1 cellular context compared by ENCODE assay signal in the genomic region with DNA sequence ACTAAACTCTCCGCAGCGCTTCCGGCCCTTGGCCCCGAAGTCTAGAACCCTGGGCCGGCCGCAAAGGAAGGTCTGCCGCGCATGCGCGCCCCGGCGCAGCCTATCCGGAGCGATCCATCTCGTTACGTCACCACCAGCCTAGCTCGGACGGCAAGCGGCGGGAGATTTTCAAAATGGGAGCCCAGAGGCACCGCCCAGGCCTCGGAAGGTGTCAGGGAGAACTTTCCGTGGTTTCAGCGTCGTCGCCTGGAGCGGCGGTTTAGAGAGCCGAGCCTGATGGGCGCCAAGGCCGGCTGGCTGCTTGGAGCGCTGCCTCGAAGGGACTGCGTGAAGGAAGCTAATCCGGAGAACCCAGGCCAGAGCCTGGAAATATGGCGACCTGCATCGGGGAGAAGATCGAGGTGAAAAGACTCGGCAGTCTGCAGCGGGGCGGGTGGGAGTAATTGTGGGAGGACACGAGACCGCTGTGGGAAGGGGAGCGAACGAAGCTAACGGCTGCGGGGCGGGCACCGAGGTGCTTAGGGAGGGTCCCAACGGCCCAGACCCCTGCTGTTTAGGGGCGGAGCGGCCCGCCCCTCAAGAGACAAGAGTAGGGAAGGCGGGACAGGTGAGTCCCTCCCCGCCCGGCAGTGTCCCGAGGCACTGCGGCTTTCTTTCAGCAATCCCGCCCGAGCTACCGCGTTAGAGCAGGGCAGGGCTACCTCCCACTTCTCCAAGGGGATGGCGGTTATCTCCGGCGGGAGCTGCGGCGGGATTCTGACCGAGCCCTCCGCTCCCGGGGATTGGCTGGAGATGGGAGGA.
TF ChIP-seq lines count a peak whose summit lies in the region.

TSS of gene PLK4 (plus strand) at position 130 of the 801 bp plus-strand sequence. CDS start at position 372, 242 bp downstream.

TF ChIP-seq in K562, 482 proteins besides CTCF, POLR2A, EP300 and RAD21 (continued from another document and continues in another):
- TF ChIP-seq, protein P1, sequence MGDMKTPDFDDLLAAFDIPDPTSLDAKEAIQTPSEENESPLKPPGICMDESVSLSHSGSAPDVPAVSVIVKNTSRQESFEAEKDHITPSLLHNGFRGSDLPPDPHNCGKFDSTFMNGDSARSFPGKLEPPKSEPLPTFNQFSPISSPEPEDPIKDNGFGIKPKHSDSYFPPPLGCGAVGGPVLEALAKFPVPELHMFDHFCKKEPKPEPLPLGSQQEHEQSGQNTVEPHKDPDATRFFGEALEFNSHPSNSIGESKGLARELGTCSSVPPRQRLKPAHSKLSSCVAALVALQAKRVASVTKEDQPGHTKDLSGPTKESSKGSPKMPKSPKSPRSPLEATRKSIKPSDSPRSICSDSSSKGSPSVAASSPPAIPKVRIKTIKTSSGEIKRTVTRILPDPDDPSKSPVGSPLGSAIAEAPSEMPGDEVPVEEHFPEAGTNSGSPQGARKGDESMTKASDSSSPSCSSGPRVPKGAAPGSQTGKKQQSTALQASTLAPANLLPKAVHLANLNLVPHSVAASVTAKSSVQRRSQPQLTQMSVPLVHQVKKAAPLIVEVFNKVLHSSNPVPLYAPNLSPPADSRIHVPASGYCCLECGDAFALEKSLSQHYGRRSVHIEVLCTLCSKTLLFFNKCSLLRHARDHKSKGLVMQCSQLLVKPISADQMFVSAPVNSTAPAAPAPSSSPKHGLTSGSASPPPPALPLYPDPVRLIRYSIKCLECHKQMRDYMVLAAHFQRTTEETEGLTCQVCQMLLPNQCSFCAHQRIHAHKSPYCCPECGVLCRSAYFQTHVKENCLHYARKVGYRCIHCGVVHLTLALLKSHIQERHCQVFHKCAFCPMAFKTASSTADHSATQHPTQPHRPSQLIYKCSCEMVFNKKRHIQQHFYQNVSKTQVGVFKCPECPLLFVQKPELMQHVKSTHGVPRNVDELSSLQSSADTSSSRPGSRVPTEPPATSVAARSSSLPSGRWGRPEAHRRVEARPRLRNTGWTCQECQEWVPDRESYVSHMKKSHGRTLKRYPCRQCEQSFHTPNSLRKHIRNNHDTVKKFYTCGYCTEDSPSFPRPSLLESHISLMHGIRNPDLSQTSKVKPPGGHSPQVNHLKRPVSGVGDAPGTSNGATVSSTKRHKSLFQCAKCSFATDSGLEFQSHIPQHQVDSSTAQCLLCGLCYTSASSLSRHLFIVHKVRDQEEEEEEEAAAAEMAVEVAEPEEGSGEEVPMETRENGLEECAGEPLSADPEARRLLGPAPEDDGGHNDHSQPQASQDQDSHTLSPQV (IDR thresholded peaks at IDR 0.05): no peak
- TF ChIP-seq CBFA2T3 (IDR thresholded peaks at IDR 0.05) (no peak), NCOA1 (IDR thresholded peaks at IDR 0.05; ENCODE audit: low read depth) (peak; percentile 44; the same call in 1 of the 2 replicates), ZFX (CRISPR knock-in tag; IDR thresholded peaks at IDR 0.05) (peak; percentile 98), ZBTB7A (IDR thresholded peaks at IDR 0.05; ENCODE audit: borderline replicate concordance, control insufficient read depth, low read depth, low read length) (peak; percentile 99), DDX20 (tag; IDR thresholded peaks at IDR 0.05; ENCODE audit: low read depth) (no peak), HDAC3 (IDR thresholded peaks at IDR 0.05; ENCODE audit: borderline replicate concordance, partially characterized antibody) (no peak), TARDBP (IDR thresholded peaks at IDR 0.05) (no peak), FOXA3 (CRISPR knock-in tag; conservative IDR thresholded peaks at IDR 0.05 in 1 of 2, IDR thresholded peaks at IDR 0.05 in 1 of 2) (no peak; a peak in 1 of 4 replicates), PHF21A (IDR thresholded peaks at IDR 0.05; ENCODE audit: borderline replicate concordance, low read depth) (no peak), ZFP30 (CRISPR knock-in tag; IDR thresholded peaks at IDR 0.05; ENCODE audit: borderline replicate concordance) (no peak), MTA3 (IDR thresholded peaks at IDR 0.05; ENCODE audit: borderline replicate concordance) (peak; percentile 74; the same call in 1 of the 2 replicates), MTA2 (IDR thresholded peaks at IDR 0.05; ENCODE audit: low read depth) (no peak), RBM25 (IDR thresholded peaks at IDR 0.05; ENCODE audit: low read depth, low read length, severe bottlenecking) (no peak), ZNF324 (CRISPR knock-in tag; IDR thresholded peaks at IDR 0.05) (no peak), NRF1 (conservative IDR thresholded peaks at IDR 0.05 in 1 of 2, IDR thresholded peaks at IDR 0.05 in 1 of 2) (peak; percentile 97 to 98), CBFA2T2 (conservative IDR thresholded peaks at IDR 0.05) (no peak), NELFE (IDR thresholded peaks at IDR 0.05; ENCODE audit: insufficient read depth, insufficient read length) (no peak), SIX5 (IDR thresholded peaks at IDR 0.05; ENCODE audit: borderline replicate concordance in 1 of 2, insufficient read depth in 1 of 2, low read depth in 1 of 2, low read length in 2 of 2) (no peak), RBM14 (IDR thresholded peaks at IDR 0.05; ENCODE audit: borderline replicate concordance, insufficient read depth, low read depth, low read length) (no peak), FOXA1 (IDR thresholded peaks at IDR 0.05; ENCODE audit: borderline replicate concordance) (no peak), VEZF1 (CRISPR knock-in tag; IDR thresholded peaks at IDR 0.05) (no peak; the same call in 1 of the 2 replicates), YBX1 (IDR thresholded peaks at IDR 0.05) (no peak), POLR2AphosphoS2 (IDR thresholded peaks at IDR 0.05; ENCODE audit: low read length) (no peak), RBM34 (IDR thresholded peaks at IDR 0.05; ENCODE audit: borderline replicate concordance, insufficient read depth, low read length) (no peak), KDM2B (CRISPR knock-in tag; IDR thresholded peaks at IDR 0.05) (no peak), TAF15 (IDR thresholded peaks at IDR 0.05; ENCODE audit: low read depth, low read length) (no peak), HDAC1 (IDR thresholded peaks at IDR 0.05) (peak; percentile 43 to 97; a peak in 2 of 4 replicates), SIRT6 (IDR thresholded peaks at IDR 0.05; ENCODE audit: low read depth, low read length) (peak; percentile 70), TEAD1 (CRISPR knock-in tag; IDR thresholded peaks at IDR 0.05) (peak in 1 of 2 experiments; percentile 70; a peak in 2 of 4 replicates), RBBP5 (IDR thresholded peaks at IDR 0.05; ENCODE audit: borderline replicate concordance, insufficient read depth, low read length, poor library complexity, severe bottlenecking) (peak; percentile 93), KAT7 (CRISPR knock-in tag; IDR thresholded peaks at IDR 0.05; ENCODE audit: borderline replicate concordance) (peak; percentile 96), ATF6 (CRISPR knock-in tag; IDR thresholded peaks at IDR 0.05) (0 out of 2 replicates have a peak, but pooled peaks have one; percentile 57), FOXJ2 (tag; IDR thresholded peaks at IDR 0.05) (no peak), ZNF717 (CRISPR knock-in tag; IDR thresholded peaks at IDR 0.05) (no peak)
- TF ChIP-seq, protein P2, sequence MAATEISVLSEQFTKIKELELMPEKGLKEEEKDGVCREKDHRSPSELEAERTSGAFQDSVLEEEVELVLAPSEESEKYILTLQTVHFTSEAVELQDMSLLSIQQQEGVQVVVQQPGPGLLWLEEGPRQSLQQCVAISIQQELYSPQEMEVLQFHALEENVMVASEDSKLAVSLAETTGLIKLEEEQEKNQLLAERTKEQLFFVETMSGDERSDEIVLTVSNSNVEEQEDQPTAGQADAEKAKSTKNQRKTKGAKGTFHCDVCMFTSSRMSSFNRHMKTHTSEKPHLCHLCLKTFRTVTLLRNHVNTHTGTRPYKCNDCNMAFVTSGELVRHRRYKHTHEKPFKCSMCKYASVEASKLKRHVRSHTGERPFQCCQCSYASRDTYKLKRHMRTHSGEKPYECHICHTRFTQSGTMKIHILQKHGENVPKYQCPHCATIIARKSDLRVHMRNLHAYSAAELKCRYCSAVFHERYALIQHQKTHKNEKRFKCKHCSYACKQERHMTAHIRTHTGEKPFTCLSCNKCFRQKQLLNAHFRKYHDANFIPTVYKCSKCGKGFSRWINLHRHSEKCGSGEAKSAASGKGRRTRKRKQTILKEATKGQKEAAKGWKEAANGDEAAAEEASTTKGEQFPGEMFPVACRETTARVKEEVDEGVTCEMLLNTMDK (IDR thresholded peaks at IDR 0.05; ENCODE audit: borderline replicate concordance, insufficient read depth, low read depth, low read length, poor library complexity, severe bottlenecking): no peak
- TF ChIP-seq, protein P3, sequence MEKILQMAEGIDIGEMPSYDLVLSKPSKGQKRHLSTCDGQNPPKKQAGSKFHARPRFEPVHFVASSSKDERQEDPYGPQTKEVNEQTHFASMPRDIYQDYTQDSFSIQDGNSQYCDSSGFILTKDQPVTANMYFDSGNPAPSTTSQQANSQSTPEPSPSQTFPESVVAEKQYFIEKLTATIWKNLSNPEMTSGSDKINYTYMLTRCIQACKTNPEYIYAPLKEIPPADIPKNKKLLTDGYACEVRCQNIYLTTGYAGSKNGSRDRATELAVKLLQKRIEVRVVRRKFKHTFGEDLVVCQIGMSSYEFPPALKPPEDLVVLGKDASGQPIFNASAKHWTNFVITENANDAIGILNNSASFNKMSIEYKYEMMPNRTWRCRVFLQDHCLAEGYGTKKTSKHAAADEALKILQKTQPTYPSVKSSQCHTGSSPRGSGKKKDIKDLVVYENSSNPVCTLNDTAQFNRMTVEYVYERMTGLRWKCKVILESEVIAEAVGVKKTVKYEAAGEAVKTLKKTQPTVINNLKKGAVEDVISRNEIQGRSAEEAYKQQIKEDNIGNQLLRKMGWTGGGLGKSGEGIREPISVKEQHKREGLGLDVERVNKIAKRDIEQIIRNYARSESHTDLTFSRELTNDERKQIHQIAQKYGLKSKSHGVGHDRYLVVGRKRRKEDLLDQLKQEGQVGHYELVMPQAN (IDR thresholded peaks at IDR 0.05; ENCODE audit: borderline replicate concordance): peak; percentile 91
- TF ChIP-seq, protein P4, sequence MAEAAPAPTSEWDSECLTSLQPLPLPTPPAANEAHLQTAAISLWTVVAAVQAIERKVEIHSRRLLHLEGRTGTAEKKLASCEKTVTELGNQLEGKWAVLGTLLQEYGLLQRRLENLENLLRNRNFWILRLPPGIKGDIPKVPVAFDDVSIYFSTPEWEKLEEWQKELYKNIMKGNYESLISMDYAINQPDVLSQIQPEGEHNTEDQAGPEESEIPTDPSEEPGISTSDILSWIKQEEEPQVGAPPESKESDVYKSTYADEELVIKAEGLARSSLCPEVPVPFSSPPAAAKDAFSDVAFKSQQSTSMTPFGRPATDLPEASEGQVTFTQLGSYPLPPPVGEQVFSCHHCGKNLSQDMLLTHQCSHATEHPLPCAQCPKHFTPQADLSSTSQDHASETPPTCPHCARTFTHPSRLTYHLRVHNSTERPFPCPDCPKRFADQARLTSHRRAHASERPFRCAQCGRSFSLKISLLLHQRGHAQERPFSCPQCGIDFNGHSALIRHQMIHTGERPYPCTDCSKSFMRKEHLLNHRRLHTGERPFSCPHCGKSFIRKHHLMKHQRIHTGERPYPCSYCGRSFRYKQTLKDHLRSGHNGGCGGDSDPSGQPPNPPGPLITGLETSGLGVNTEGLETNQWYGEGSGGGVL (CRISPR knock-in tag; IDR thresholded peaks at IDR 0.05): no peak
- TF ChIP-seq, protein P5, sequence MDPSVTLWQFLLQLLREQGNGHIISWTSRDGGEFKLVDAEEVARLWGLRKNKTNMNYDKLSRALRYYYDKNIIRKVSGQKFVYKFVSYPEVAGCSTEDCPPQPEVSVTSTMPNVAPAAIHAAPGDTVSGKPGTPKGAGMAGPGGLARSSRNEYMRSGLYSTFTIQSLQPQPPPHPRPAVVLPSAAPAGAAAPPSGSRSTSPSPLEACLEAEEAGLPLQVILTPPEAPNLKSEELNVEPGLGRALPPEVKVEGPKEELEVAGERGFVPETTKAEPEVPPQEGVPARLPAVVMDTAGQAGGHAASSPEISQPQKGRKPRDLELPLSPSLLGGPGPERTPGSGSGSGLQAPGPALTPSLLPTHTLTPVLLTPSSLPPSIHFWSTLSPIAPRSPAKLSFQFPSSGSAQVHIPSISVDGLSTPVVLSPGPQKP (CRISPR knock-in tag; IDR thresholded peaks at IDR 0.05): no peak
- TF ChIP-seq, protein P6, sequence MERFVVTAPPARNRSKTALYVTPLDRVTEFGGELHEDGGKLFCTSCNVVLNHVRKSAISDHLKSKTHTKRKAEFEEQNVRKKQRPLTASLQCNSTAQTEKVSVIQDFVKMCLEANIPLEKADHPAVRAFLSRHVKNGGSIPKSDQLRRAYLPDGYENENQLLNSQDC (CRISPR knock-in tag; IDR thresholded peaks at IDR 0.05): no peak
